Comparison of ENCODE assay signal across 17 cellular contexts in genomic region chr10:79468841-79469585, GRCh38.
"Had no signal": no experiment of that assay in that cellular context is flagged by ENCODE, and none has a peak within 500 bp of the region (broad histone marks: within the 10 kb centered on the region; RNA-seq: fewer than 3 reads in every experiment).

No MANE protein-coding gene starts in this region.

- DNase-seq: activated CD4-positive, alpha-beta T cell treated with anti-CD3 and anti-CD28 coated beads, Interleukin-2, amount 10 ng/mL, durations not matched to agents 7 days and 5 days; activated CD8-positive, alpha-beta memory T cell treated with anti-CD3 and anti-CD28 coated beads for 24 hours; activated naive CD4-positive, alpha-beta T cell treated with anti-CD3 and anti-CD28 coated beads for 36 hours; central memory CD4-positive, alpha-beta T cell; cortex of kidney; effector memory CD8-positive, alpha-beta T cell; immature natural killer cell; left cardiac atrium; ovary; stimulated activated CD4-positive, alpha-beta T cell treated with anti-CD3 and anti-CD28 coated beads, Interleukin-1b, Interleukin-23, amount 100 ng/mL, for 48 hours; stimulated activated naive B cell treated with anti-CD40 and anti-IgM and Interleukin-4, amounts not matched to agents 10 μg/mL and 1 μg/mL and 100 μg/mL, for 72 hours; upper lobe of left lung had no signal

- H3K27ac Mint-ChIP-seq: activated CD4-positive, alpha-beta T cell treated with anti-CD3 and anti-CD28 coated beads, Interleukin-2, amount 10 ng/mL, durations not matched to agents 7 days and 5 days; activated naive CD4-positive, alpha-beta T cell treated with anti-CD3 and anti-CD28 coated beads for 36 hours; effector memory CD8-positive, alpha-beta T cell; memory B cell; stimulated activated naive B cell treated with anti-CD40 and anti-IgM and Interleukin-4, amounts not matched to agents 10 μg/mL and 1 μg/mL and 100 μg/mL, for 72 hours; T-helper 1 cell treated with Interleukin-12 subunit alpha and Interleukin-12 subunit beta and Interleukin-4 antibody, amounts not matched to agents 30 μg/mL and 1 μg/mL, for 36 hours; WTC11 had no signal

- ATAC-seq: effector memory CD8-positive, alpha-beta T cell; stimulated activated naive B cell treated with anti-CD40 and anti-IgM and Interleukin-4, amounts not matched to agents 10 μg/mL and 1 μg/mL and 100 μg/mL, for 72 hours; WTC11 had no signal

- H3K27ac ChIP-seq: epithelial cell of prostate, ovary, suprapubic skin had no signal

- H3K4me3 ChIP-seq: ovary, suprapubic skin, upper lobe of left lung had no signal

- H3K4me3 Mint-ChIP-seq: activated CD4-positive, alpha-beta T cell treated with anti-CD3 and anti-CD28 coated beads, Interleukin-2, amount 10 ng/mL, durations not matched to agents 7 days and 5 days; activated naive CD4-positive, alpha-beta T cell treated with anti-CD3 and anti-CD28 coated beads for 36 hours; effector memory CD8-positive, alpha-beta T cell; immature natural killer cell; memory B cell; stimulated activated naive B cell treated with anti-CD40 and anti-IgM and Interleukin-4, amounts not matched to agents 10 μg/mL and 1 μg/mL and 100 μg/mL, for 72 hours; T-helper 1 cell treated with Interleukin-12 subunit alpha and Interleukin-12 subunit beta and Interleukin-4 antibody, amounts not matched to agents 30 μg/mL and 1 μg/mL, for 36 hours; WTC11 had no signal

- H3K36me3 Mint-ChIP-seq: immature natural killer cell; memory B cell; stimulated activated naive B cell treated with anti-CD40 and anti-IgM and Interleukin-4, amounts not matched to agents 10 μg/mL and 1 μg/mL and 100 μg/mL, for 72 hours; WTC11 had no signal

- H3K4me1 Mint-ChIP-seq: activated CD4-positive, alpha-beta T cell treated with anti-CD3 and anti-CD28 coated beads, Interleukin-2, amount 10 ng/mL, durations not matched to agents 7 days and 5 days; immature natural killer cell; stimulated activated naive B cell treated with anti-CD40 and anti-IgM and Interleukin-4, amounts not matched to agents 10 μg/mL and 1 μg/mL and 100 μg/mL, for 72 hours; WTC11 had no signal

- H3K9me3 Mint-ChIP-seq: activated CD4-positive, alpha-beta T cell treated with anti-CD3 and anti-CD28 coated beads, Interleukin-2, amount 10 ng/mL, durations not matched to agents 7 days and 5 days; activated naive CD4-positive, alpha-beta T cell treated with anti-CD3 and anti-CD28 coated beads for 36 hours; effector memory CD8-positive, alpha-beta T cell; immature natural killer cell; memory B cell; stimulated activated naive B cell treated with anti-CD40 and anti-IgM and Interleukin-4, amounts not matched to agents 10 μg/mL and 1 μg/mL and 100 μg/mL, for 72 hours; T-helper 1 cell treated with Interleukin-12 subunit alpha and Interleukin-12 subunit beta and Interleukin-4 antibody, amounts not matched to agents 30 μg/mL and 1 μg/mL, for 36 hours; WTC11 had no signal
